ENCODE assay signal across 23 cellular contexts in genomic region chr11:15539645-15540044, GRCh38.
DNase-seq lines count a peak whose midpoint lies in the region; ATAC-seq and TF ChIP-seq lines count a peak whose summit lies in the region.
"Had no signal": no experiment of that assay in that cellular context is flagged by ENCODE, and none has a peak within 500 bp of the region (broad histone marks: within the 10 kb centered on the region; RNA-seq: fewer than 3 reads in every experiment).

No MANE protein-coding gene starts in this region.

- peak overlapping the region; percentile 43; the same call in 1 of the 2 replicates for H3K27ac ChIP-seq in VCaP
- H3K27ac ChIP-seq: GM23248, HL-60, RWPE1 had no signal

- H3K36me3 Mint-ChIP-seq in activated T-cell treated with anti-CD3 and anti-CD28 coated beads, Interleukin-2, amount 50 U/mL, for 72 hours (ENCODE audit: insufficient read depth in 2 of 2): no peaks in the 10 kb centered on the region

- TF ChIP-seq CTCF in VCaP (conservative IDR thresholded peaks at IDR 0.05): no peak

- no peaks in the 10 kb centered on the region for H3K9me3 Mint-ChIP-seq in activated T-cell treated with anti-CD3 and anti-CD28 coated beads, Interleukin-2, amount 50 U/mL, for 72 hours

- ATAC-seq in activated T-cell treated with anti-CD3 and anti-CD28 coated beads, Interleukin-2, amount 50 U/mL, for 72 hours (replicated peaks in 1 of 2): no peak
- ATAC-seq in GM18519 (IDR thresholded peaks at IDR 0.05; ENCODE audit: low FRiP score, unreplicated experiment): no peak
- ATAC-seq: HCT116, Panc1 had no signal

- H3K27me3 Mint-ChIP-seq in activated T-cell treated with anti-CD3 and anti-CD28 coated beads, Interleukin-2, amount 50 U/mL, for 72 hours (ENCODE audit: low read depth): no peaks in the 10 kb centered on the region

- no peaks in the 10 kb centered on the region for H3K4me1 Mint-ChIP-seq in activated T-cell treated with anti-CD3 and anti-CD28 coated beads, Interleukin-2, amount 50 U/mL, for 72 hours (ENCODE audit: low read depth)

- DNase-seq in DMS153 (lab: John Stamatoyannopoulos, UW) (peak; percentile 9), DMS153 treated with DMSO at 0.1 percent for 48 hours (lab: John Stamatoyannopoulos, UW; ENCODE audit: unreplicated experiment) (no peak), ELF-1 (ENCODE audit: low read depth, low spot score) (peak; percentile 27), NCI-H1105 treated with DMSO at 0.1 percent for 48 hours (lab: John Stamatoyannopoulos, UW) (peak; percentile 75), activated gamma-delta T cell (lab: John Stamatoyannopoulos, UW) (no peak)
- no peak for DNase-seq in activated T-cell treated with anti-CD3 and anti-CD28 coated beads, Interleukin-2, amount 50 U/mL, for 72 hours
- DNase-seq: 8988T, ACHN, COR-L47, DND-41, GM23248, NCI-H1048, NCI-H1436, NCI-H1930, NCI-H2227 treated with DMSO at 0.1 percent for 48 hours, NCI-H510A treated with DMSO at 0.1 percent for 48 hours, SHP77 treated with DMSO at 0.1 percent for 48 hours had no signal

- H3K27ac Mint-ChIP-seq in activated T-cell treated with anti-CD3 and anti-CD28 coated beads, Interleukin-2, amount 50 U/mL, for 72 hours: no peak overlapping the region

- H3K4me3 Mint-ChIP-seq in activated T-cell treated with anti-CD3 and anti-CD28 coated beads, Interleukin-2, amount 50 U/mL, for 72 hours: no peak overlapping the region

Comparison
In these comparisons a context has a peak if more than half of its experiments do, and no peak if none do; other contexts are left out.
1. DNase-seq: peak in DMS153 (single experiment), ELF-1 (single experiment) and NCI-H1105 treated with DMSO at 0.1 percent for 48 hours (single experiment); none in DMS153 treated with DMSO at 0.1 percent for 48 hours (single experiment), activated gamma-delta T cell (single experiment) and activated T-cell treated with anti-CD3 and anti-CD28 coated beads, Interleukin-2, amount 50 U/mL, for 72 hours (0 of 2).